Comparison of ENCODE assay signal across 8 cellular contexts in the genomic region with DNA sequence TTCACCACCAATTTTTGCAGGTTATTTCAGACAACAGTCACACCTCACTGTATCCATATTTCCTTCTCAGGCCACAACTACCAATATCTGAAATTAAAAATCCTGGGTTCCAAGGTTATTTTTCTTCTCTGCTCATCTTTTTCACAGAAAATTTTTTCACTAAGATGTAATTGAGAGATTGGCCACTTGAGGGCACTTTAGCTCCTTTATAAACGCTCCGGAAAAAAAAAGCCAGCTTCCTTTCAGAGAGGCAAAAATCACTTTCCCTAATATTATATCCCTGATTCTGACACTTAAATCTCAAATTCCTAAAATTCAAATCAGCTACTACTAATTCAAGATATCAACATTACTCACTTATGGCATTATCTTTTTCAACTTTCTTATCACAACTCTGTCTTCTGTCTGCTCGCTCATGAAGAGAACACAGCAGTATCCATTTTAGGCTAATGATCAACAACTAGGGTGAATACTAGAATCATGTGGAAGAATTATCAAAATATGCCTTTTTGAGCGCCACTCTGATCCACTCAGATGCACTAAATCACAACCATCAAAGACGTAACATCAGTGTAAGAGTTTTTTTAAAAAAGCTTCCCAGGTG.
A peak's percentile ranks its signal among the peaks of the same experiment; 100 is the strongest.
DNase-seq lines count a peak whose midpoint lies in the region; ATAC-seq, FAIRE-seq and TF ChIP-seq lines count a peak whose summit lies in the region.

No MANE protein-coding gene starts in this region.

- peak; percentile 87 for FAIRE-seq in astrocyte (lab: Jason Lieb, UNC)

- H3K79me2 ChIP-seq in astrocyte (ENCODE audit: insufficient read depth, low read length) = no peaks in the 10 kb centered on the region

- ATAC-seq in Right ventricle myocardium superior (ENCODE audit: poor library complexity) (no peak), HG03342 (IDR thresholded peaks at IDR 0.05; ENCODE audit: unreplicated experiment) (no peak)
- ATAC-seq in stimulated activated naive CD8-positive, alpha-beta T cell treated with anti-CD3 and anti-CD28 coated beads, Interleukin-15, Interleukin-2, amounts not matched to agents 100 U/mL and 50 U/mL, for 24 hours = no peak

- H3K27ac Mint-ChIP-seq in astrocyte (ENCODE audit: unreplicated experiment) = no peak overlapping the region

- H3K27ac ChIP-seq in cardiac muscle cell (no peak overlapping the region), astrocyte (ENCODE audit: low read depth, low read length) (no peak overlapping the region)

- no peaks in the 10 kb centered on the region for H3K4me1 Mint-ChIP-seq in astrocyte (ENCODE audit: low read depth, unreplicated experiment)

- H3K4me3 Mint-ChIP-seq in astrocyte (ENCODE audit: unreplicated experiment) = no peak overlapping the region

- intact Hi-C loops in Right ventricle myocardium superior (cut with DNase I) = loop anchor here (10.0 kb wide), 2 partner anchors 111 to 651 kb away; partner anchors contain the start of gene CDC73

- no peak overlapping the region for H3K9ac ChIP-seq in astrocyte (ENCODE audit: low read length)

- no peaks in the 10 kb centered on the region for H3K4me1 ChIP-seq in cardiac muscle cell (ENCODE audit: low read depth)
- no peaks in the 10 kb centered on the region for H3K4me1 ChIP-seq in astrocyte (ENCODE audit: insufficient read depth, low read length)

- no peaks in the 10 kb centered on the region for H3K36me3 Mint-ChIP-seq in astrocyte (ENCODE audit: low read depth, unreplicated experiment)

- no peaks in the 10 kb centered on the region for H3K27me3 Mint-ChIP-seq in astrocyte (ENCODE audit: low read depth, unreplicated experiment)

- H4K20me1 ChIP-seq in astrocyte (ENCODE audit: insufficient read depth, low read length) = no peaks in the 10 kb centered on the region

- H2AFZ ChIP-seq in astrocyte (ENCODE audit: low read depth, low read length) = no peak overlapping the region

- DNase-seq in cardiac muscle cell (ENCODE audit: low read depth in 1 of 2, low spot score in 1 of 2) (peak; percentile 53 to 66), Right ventricle myocardium superior (no peak), NCI-H2107 (lab: John Stamatoyannopoulos, UW) (peak; percentile 19), astrocyte (ENCODE audit: low read depth) (no peak), kidney tubule cell (ENCODE audit: low spot score) (peak; percentile 42)
- no peak for DNase-seq in stimulated activated naive CD8-positive, alpha-beta T cell treated with anti-CD3 and anti-CD28 coated beads, Interleukin-15, Interleukin-2, amounts not matched to agents 100 U/mL and 50 U/mL, for 24 hours
- DNase-seq in stimulated activated CD4-positive, alpha-beta T cell treated with anti-CD3 and anti-CD28 coated beads, Interleukin-2, amount 100 ng/mL, for 24 hours = no peak

- H3K9me3 ChIP-seq in cardiac muscle cell (ENCODE audit: low read depth) (no peaks in the 10 kb centered on the region), astrocyte (ENCODE audit: insufficient read depth, low read depth, low read length) (no peaks in the 10 kb centered on the region)

- no peak overlapping the region for H3K4me3 ChIP-seq in cardiac muscle cell
- H3K4me3 ChIP-seq in astrocyte (ENCODE audit: insufficient read depth, low read depth, low read length) = no peak overlapping the region

- H3K27me3 ChIP-seq in cardiac muscle cell (no peaks in the 10 kb centered on the region), astrocyte (ENCODE audit: insufficient read depth, low read length) (peaks cover 3% of the 10 kb centered on the region)

- no peaks in the 10 kb centered on the region for H3K9me3 Mint-ChIP-seq in astrocyte (ENCODE audit: unreplicated experiment)

- H3K36me3 ChIP-seq in cardiac muscle cell = no peaks in the 10 kb centered on the region
- no peaks in the 10 kb centered on the region for H3K36me3 ChIP-seq in astrocyte (ENCODE audit: insufficient read depth, low read length)

- TF ChIP-seq CTCF in cardiac muscle cell (IDR thresholded peaks at IDR 0.05; ENCODE audit: low read depth, low read length) (peak; percentile 52), astrocyte (IDR thresholded peaks at IDR 0.05; ENCODE audit: insufficient read depth, low read depth, low read length) (peak; percentile 63)

- no peak overlapping the region for H3K4me2 ChIP-seq in astrocyte (ENCODE audit: low read length)

Comparison
In these comparisons a context has a peak if more than half of its experiments do, and no peak if none do; other contexts are left out.
1. DNase-seq: peak in cardiac muscle cell (2 of 2), NCI-H2107 (single experiment) and kidney tubule cell (single experiment); none in Right ventricle myocardium superior (single experiment), astrocyte (single experiment), stimulated activated naive CD8-positive, alpha-beta T cell treated with anti-CD3 and anti-CD28 coated beads, Interleukin-15, Interleukin-2, amounts not matched to agents 100 U/mL and 50 U/mL, for 24 hours (single experiment) and stimulated activated CD4-positive, alpha-beta T cell treated with anti-CD3 and anti-CD28 coated beads, Interleukin-2, amount 100 ng/mL, for 24 hours (0 of 2).